1 cellular context compared by ENCODE assay signal in the genomic region with DNA sequence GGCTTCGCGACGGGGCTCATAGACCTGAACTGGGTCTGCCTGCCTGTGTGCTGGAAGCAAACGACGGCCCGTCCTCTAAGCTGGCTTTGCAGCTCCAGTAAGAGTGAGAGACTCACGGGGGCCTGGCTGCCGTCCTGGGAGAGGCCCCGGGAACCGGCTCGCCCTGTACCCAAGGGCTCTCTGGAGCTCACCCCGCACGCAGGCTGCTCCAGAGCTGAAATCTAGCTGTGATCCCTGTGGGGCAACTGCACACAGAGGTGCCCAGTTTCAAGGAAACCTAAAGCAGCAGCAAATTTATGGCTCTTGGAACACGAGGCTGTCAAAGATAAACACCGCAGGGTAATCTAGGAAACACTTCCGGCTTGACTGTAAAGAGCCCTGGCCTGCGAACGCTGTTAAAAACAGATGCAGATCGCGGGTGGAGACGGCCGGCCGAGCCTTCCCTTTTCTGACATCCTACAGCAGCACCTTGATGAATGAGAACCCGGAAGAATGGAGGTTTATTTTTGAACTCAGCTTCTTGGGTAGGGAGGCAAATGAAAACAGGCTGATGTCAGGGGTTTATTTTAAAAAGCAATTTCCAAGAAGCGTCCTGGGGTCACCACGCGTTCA.
A peak's percentile ranks its signal among the peaks of the same experiment; 100 is the strongest.
TF ChIP-seq lines count a peak whose summit lies in the region.

No MANE protein-coding gene starts in this region.

TF ChIP-seq in K562, 482 proteins besides CTCF, POLR2A, EP300 and RAD21 (continued from another document and continues in another):
- TF ChIP-seq, protein P1, sequence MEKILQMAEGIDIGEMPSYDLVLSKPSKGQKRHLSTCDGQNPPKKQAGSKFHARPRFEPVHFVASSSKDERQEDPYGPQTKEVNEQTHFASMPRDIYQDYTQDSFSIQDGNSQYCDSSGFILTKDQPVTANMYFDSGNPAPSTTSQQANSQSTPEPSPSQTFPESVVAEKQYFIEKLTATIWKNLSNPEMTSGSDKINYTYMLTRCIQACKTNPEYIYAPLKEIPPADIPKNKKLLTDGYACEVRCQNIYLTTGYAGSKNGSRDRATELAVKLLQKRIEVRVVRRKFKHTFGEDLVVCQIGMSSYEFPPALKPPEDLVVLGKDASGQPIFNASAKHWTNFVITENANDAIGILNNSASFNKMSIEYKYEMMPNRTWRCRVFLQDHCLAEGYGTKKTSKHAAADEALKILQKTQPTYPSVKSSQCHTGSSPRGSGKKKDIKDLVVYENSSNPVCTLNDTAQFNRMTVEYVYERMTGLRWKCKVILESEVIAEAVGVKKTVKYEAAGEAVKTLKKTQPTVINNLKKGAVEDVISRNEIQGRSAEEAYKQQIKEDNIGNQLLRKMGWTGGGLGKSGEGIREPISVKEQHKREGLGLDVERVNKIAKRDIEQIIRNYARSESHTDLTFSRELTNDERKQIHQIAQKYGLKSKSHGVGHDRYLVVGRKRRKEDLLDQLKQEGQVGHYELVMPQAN (IDR thresholded peaks at IDR 0.05; ENCODE audit: borderline replicate concordance), result no peak
- TF ChIP-seq CBX3 (IDR thresholded peaks at IDR 0.05; ENCODE audit: borderline replicate concordance in 1 of 2, low read length in 2 of 2) (peak in 1 of 2 experiments; percentile 40; a peak in 1 of 3 replicates), MAFK (IDR thresholded peaks at IDR 0.05; ENCODE audit: low read length) (no peak), TCFL5 (CRISPR knock-in tag; conservative IDR thresholded peaks at IDR 0.05) (0 out of 2 replicates have a peak, but pooled peaks have one; percentile 7), BRD9 (IDR thresholded peaks at IDR 0.05; ENCODE audit: low read depth, partially characterized antibody) (no peak), POLR2AphosphoS5 (IDR thresholded peaks at IDR 0.05; ENCODE audit: control insufficient read depth, insufficient read depth, low read depth, low read length) (peak; percentile 64), ZNF324 (CRISPR knock-in tag; IDR thresholded peaks at IDR 0.05) (no peak), MYC (IDR thresholded peaks at IDR 0.05; ENCODE audit: low read depth, low read length) (peak; percentile 85), MYC (CRISPR knock-in tag; IDR thresholded peaks at IDR 0.05; ENCODE audit: borderline replicate concordance, low read depth) (no peak), POLR2AphosphoS2 (IDR thresholded peaks at IDR 0.05; ENCODE audit: low read length) (no peak), SREBF2 (CRISPR knock-in tag; IDR thresholded peaks at IDR 0.05) (no peak), CBX8 (IDR thresholded peaks at IDR 0.05; ENCODE audit: borderline replicate concordance, extremely low read depth, low read depth, low read length, poor library complexity, severe bottlenecking) (no peak), NR2C1 (IDR thresholded peaks at IDR 0.05) (peak; percentile 86), NR2C1 (tag; IDR thresholded peaks at IDR 0.05) (peak; percentile 87), BACH1 (tag; IDR thresholded peaks at IDR 0.05) (peak; percentile 59), NELFE (IDR thresholded peaks at IDR 0.05; ENCODE audit: insufficient read depth, insufficient read length) (no peak), RFX7 (CRISPR knock-in tag; IDR thresholded peaks at IDR 0.05) (no peak), KAT7 (CRISPR knock-in tag; IDR thresholded peaks at IDR 0.05; ENCODE audit: borderline replicate concordance) (0 out of 2 replicates have a peak, but pooled peaks have one; percentile 30), ZNF146 (CRISPR knock-in tag; IDR thresholded peaks at IDR 0.05; ENCODE audit: unreplicated experiment) (no peak), NRF1 (conservative IDR thresholded peaks at IDR 0.05 in 1 of 2, IDR thresholded peaks at IDR 0.05 in 1 of 2) (0 out of 4 replicates have a peak, but pooled peaks have one; percentile 11 to 24), NUFIP1 (IDR thresholded peaks at IDR 0.05; ENCODE audit: partially characterized antibody) (no peak), NR1H2 (CRISPR knock-in tag; IDR thresholded peaks at IDR 0.05) (no peak), FOXP1 (CRISPR knock-in tag; IDR thresholded peaks at IDR 0.05) (peak; percentile 74; the same call in 1 of the 2 replicates), ZNF644 (tag; IDR thresholded peaks at IDR 0.05; ENCODE audit: low read depth) (0 out of 2 replicates have a peak, but pooled peaks have one; percentile 63), CREBBP (IDR thresholded peaks at IDR 0.05; ENCODE audit: low read depth, low read length) (no peak), ARHGAP35 (IDR thresholded peaks at IDR 0.05; ENCODE audit: partially characterized antibody) (no peak), SMARCE1 (IDR thresholded peaks at IDR 0.05) (peak; percentile 48; the same call in 1 of the 2 replicates), ELF1 (tag; IDR thresholded peaks at IDR 0.05) (peak; percentile 87)
- TF ChIP-seq, protein P2, sequence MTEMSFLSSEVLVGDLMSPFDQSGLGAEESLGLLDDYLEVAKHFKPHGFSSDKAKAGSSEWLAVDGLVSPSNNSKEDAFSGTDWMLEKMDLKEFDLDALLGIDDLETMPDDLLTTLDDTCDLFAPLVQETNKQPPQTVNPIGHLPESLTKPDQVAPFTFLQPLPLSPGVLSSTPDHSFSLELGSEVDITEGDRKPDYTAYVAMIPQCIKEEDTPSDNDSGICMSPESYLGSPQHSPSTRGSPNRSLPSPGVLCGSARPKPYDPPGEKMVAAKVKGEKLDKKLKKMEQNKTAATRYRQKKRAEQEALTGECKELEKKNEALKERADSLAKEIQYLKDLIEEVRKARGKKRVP (CRISPR knock-in tag; IDR thresholded peaks at IDR 0.05), result 0 out of 2 replicates have a peak, but pooled peaks have one; percentile 45
- TF ChIP-seq, protein P3, sequence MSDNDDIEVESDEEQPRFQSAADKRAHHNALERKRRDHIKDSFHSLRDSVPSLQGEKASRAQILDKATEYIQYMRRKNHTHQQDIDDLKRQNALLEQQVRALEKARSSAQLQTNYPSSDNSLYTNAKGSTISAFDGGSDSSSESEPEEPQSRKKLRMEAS (CRISPR knock-in tag; IDR thresholded peaks at IDR 0.05), result peak; percentile 93
- TF ChIP-seq, protein P4, sequence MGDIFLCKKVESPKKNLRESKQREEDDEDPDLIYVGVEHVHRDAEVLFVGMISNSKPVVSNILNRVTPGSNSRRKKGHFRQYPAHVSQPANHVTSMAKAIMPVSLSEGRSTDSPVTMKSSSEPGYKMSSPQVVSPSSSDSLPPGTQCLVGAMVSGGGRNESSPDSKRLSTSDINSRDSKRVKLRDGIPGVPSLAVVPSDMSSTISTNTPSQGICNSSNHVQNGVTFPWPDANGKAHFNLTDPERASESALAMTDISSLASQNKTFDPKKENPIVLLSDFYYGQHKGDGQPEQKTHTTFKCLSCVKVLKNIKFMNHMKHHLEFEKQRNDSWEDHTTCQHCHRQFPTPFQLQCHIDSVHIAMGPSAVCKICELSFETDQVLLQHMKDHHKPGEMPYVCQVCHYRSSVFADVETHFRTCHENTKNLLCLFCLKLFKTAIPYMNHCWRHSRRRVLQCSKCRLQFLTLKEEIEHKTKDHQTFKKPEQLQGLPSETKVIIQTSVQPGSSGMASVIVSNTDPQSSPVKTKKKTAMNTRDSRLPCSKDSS (IDR thresholded peaks at IDR 0.05; ENCODE audit: low read depth, partially characterized antibody), result no peak
- TF ChIP-seq, protein P5, sequence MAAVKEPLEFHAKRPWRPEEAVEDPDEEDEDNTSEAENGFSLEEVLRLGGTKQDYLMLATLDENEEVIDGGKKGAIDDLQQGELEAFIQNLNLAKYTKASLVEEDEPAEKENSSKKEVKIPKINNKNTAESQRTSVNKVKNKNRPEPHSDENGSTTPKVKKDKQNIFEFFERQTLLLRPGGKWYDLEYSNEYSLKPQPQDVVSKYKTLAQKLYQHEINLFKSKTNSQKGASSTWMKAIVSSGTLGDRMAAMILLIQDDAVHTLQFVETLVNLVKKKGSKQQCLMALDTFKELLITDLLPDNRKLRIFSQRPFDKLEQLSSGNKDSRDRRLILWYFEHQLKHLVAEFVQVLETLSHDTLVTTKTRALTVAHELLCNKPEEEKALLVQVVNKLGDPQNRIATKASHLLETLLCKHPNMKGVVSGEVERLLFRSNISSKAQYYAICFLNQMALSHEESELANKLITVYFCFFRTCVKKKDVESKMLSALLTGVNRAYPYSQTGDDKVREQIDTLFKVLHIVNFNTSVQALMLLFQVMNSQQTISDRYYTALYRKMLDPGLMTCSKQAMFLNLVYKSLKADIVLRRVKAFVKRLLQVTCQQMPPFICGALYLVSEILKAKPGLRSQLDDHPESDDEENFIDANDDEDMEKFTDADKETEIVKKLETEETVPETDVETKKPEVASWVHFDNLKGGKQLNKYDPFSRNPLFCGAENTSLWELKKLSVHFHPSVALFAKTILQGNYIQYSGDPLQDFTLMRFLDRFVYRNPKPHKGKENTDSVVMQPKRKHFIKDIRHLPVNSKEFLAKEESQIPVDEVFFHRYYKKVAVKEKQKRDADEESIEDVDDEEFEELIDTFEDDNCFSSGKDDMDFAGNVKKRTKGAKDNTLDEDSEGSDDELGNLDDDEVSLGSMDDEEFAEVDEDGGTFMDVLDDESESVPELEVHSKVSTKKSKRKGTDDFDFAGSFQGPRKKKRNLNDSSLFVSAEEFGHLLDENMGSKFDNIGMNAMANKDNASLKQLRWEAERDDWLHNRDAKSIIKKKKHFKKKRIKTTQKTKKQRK (IDR thresholded peaks at IDR 0.05; ENCODE audit: borderline replicate concordance, low read depth, low read length), result no peak
- TF ChIP-seq, protein P6, sequence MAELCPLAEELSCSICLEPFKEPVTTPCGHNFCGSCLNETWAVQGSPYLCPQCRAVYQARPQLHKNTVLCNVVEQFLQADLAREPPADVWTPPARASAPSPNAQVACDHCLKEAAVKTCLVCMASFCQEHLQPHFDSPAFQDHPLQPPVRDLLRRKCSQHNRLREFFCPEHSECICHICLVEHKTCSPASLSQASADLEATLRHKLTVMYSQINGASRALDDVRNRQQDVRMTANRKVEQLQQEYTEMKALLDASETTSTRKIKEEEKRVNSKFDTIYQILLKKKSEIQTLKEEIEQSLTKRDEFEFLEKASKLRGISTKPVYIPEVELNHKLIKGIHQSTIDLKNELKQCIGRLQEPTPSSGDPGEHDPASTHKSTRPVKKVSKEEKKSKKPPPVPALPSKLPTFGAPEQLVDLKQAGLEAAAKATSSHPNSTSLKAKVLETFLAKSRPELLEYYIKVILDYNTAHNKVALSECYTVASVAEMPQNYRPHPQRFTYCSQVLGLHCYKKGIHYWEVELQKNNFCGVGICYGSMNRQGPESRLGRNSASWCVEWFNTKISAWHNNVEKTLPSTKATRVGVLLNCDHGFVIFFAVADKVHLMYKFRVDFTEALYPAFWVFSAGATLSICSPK (IDR thresholded peaks at IDR 0.05; ENCODE audit: borderline replicate concordance), result no peak
- TF ChIP-seq, protein P7, sequence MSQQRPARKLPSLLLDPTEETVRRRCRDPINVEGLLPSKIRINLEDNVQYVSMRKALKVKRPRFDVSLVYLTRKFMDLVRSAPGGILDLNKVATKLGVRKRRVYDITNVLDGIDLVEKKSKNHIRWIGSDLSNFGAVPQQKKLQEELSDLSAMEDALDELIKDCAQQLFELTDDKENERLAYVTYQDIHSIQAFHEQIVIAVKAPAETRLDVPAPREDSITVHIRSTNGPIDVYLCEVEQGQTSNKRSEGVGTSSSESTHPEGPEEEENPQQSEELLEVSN (IDR thresholded peaks at IDR 0.05; ENCODE audit: borderline replicate concordance in 1 of 2, extremely low read depth in 1 of 2, insufficient read depth in 1 of 2, insufficient read length in 1 of 2, low read depth in 1 of 2, low read length in 1 of 2, poor library complexity in 1 of 2, severe bottlenecking in 1 of 2), result peak; percentile 57 to 59
- TF ChIP-seq, protein P8, sequence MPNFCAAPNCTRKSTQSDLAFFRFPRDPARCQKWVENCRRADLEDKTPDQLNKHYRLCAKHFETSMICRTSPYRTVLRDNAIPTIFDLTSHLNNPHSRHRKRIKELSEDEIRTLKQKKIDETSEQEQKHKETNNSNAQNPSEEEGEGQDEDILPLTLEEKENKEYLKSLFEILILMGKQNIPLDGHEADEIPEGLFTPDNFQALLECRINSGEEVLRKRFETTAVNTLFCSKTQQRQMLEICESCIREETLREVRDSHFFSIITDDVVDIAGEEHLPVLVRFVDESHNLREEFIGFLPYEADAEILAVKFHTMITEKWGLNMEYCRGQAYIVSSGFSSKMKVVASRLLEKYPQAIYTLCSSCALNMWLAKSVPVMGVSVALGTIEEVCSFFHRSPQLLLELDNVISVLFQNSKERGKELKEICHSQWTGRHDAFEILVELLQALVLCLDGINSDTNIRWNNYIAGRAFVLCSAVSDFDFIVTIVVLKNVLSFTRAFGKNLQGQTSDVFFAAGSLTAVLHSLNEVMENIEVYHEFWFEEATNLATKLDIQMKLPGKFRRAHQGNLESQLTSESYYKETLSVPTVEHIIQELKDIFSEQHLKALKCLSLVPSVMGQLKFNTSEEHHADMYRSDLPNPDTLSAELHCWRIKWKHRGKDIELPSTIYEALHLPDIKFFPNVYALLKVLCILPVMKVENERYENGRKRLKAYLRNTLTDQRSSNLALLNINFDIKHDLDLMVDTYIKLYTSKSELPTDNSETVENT (CRISPR knock-in tag; IDR thresholded peaks at IDR 0.05), result no peak
- TF ChIP-seq, protein P9, sequence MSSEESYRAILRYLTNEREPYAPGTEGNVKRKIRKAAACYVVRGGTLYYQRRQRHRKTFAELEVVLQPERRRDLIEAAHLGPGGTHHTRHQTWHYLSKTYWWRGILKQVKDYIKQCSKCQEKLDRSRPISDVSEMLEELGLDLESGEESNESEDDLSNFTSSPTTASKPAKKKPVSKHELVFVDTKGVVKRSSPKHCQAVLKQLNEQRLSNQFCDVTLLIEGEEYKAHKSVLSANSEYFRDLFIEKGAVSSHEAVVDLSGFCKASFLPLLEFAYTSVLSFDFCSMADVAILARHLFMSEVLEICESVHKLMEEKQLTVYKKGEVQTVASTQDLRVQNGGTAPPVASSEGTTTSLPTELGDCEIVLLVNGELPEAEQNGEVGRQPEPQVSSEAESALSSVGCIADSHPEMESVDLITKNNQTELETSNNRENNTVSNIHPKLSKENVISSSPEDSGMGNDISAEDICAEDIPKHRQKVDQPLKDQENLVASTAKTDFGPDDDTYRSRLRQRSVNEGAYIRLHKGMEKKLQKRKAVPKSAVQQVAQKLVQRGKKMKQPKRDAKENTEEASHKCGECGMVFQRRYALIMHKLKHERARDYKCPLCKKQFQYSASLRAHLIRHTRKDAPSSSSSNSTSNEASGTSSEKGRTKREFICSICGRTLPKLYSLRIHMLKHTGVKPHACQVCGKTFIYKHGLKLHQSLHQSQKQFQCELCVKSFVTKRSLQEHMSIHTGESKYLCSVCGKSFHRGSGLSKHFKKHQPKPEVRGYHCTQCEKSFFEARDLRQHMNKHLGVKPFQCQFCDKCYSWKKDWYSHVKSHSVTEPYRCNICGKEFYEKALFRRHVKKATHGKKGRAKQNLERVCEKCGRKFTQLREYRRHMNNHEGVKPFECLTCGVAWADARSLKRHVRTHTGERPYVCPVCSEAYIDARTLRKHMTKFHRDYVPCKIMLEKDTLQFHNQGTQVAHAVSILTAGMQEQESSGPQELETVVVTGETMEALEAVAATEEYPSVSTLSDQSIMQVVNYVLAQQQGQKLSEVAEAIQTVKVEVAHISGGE (CRISPR knock-in tag; IDR thresholded peaks at IDR 0.05), result peak in 1 of 3 experiments; percentile 80; a peak in 2 of 6 replicates
